In genomic region chr19:18776288-18776594, GRCh38 we compare ENCODE assay signal across 16 cellular contexts. TPM values are rescaled to one million over a fixed set of nuclear protein-coding genes. Genes with fewer than 3 reads are reported as not detected.
DNase-seq lines count a peak whose midpoint lies in the region; ATAC-seq, FAIRE-seq and TF ChIP-seq lines count a peak whose summit lies in the region.
"Had no signal": no experiment of that assay in that cellular context is flagged by ENCODE, and none has a peak within 500 bp of the region (broad histone marks: within the 10 kb centered on the region; RNA-seq: fewer than 3 reads in every experiment).

No MANE protein-coding gene starts in this region.

- H3K9me3 ChIP-seq in A549 (no peaks in the 10 kb centered on the region), vagina (no peaks in the 10 kb centered on the region)

- no peaks in the 10 kb centered on the region for H3K36me3 ChIP-seq in H7 (replicated peaks; ENCODE audit: control insufficient read depth, insufficient read depth, low read length)
- H3K36me3 ChIP-seq in vagina = no peaks in the 10 kb centered on the region

- no peak for DNase-seq in A549 (ENCODE audit: low read depth in 1 of 2, low spot score in 1 of 2)
- peak; percentile 87 for DNase-seq in H7
- DNase-seq in foreskin keratinocyte = no peak
- no peak for DNase-seq in stimulated activated CD4-positive, alpha-beta T cell treated with anti-CD3 and anti-CD28 coated beads, Interleukin-2, amount 100 ng/mL, for 24 hours
- DNase-seq in effector CD4-positive, alpha-beta T cell = no peak
- no peak for DNase-seq in vagina (ENCODE audit: extremely low spot score in 2 of 2)
- DNase-seq: activated T-cell treated with anti-CD3 and anti-CD28 coated beads, Interleukin-2, amount 50 U/mL, for 72 hours; foreskin melanocyte; NCI-H1105 treated with DMSO at 0.1 percent for 48 hours; stimulated activated CD8-positive, alpha-beta memory T cell treated with anti-CD3 and anti-CD28 coated beads, Interleukin-4, amount 100 ng/mL, for 48 hours had no signal

- H3K4me1 ChIP-seq in A549 (peaks cover 13% of the 10 kb centered on the region), foreskin keratinocyte (no peaks in the 10 kb centered on the region), vagina (no peaks in the 10 kb centered on the region)

- FAIRE-seq in A549 (lab: Jason Lieb, UNC) = no peak

- H3K27me3 ChIP-seq in H7 (ENCODE audit: control insufficient read depth, insufficient read depth, low read length) (peaks cover 51% of the 10 kb centered on the region), foreskin keratinocyte (peaks cover 64% of the 10 kb centered on the region), vagina (no peaks in the 10 kb centered on the region)

- intact Hi-C loops in vagina (cut with DNase I) = no loop called here

- TF ChIP-seq CTCF in A549 (IDR thresholded peaks at IDR 0.05) (0 out of 3 replicates have a peak, but pooled peaks have one; percentile 17), WI38 (IDR thresholded peaks at IDR 0.05; ENCODE audit: low read depth, low read length) (peak; percentile 55), foreskin keratinocyte (conservative IDR thresholded peaks at IDR 0.05) (peak; percentile 55), vagina (IDR thresholded peaks at IDR 0.05) (no peak)

- H3K27ac ChIP-seq in A549 (peak overlapping the region; percentile 54 to 78; a peak in 4 of 6 replicates), foreskin keratinocyte (no peak overlapping the region), vagina (no peak overlapping the region)
- H3K27ac ChIP-seq: SK-N-MC had no signal

- WGBS in A549 (ENCODE audit: missing lambda C conversion rate) = 39% methylated on average over 3 of the region's 8 CpGs

- H3K4me3 ChIP-seq in A549 (no peak overlapping the region), H7 (ENCODE audit: insufficient read depth, low read depth, low read length) (no peak overlapping the region), WI38 (ENCODE audit: low read depth, low read length) (no peak overlapping the region), vagina (no peak overlapping the region)
- H3K4me3 ChIP-seq: SK-N-MC had no signal

- no peak for TF ChIP-seq EP300 in A549 (IDR thresholded peaks at IDR 0.05)

- ATAC-seq in A549 (peak; percentile 49 to 69; a peak in 5 of 6 replicates), foreskin keratinocyte (peak; percentile 12), GM19463 (IDR thresholded peaks at IDR 0.05; ENCODE audit: unreplicated experiment) (no peak)
- ATAC-seq: activated T-cell treated with anti-CD3 and anti-CD28 coated beads, Interleukin-2, amount 50 U/mL, for 72 hours had no signal

- POLR2A ChIA-PET in A549 (lab: Yijun Ruan, JAX) = no interaction called here

- TF ChIP-seq RAD21 in A549 (conservative IDR thresholded peaks at IDR 0.05 in 1 of 2, IDR thresholded peaks at IDR 0.05 in 1 of 2) = 0 out of 5 replicates have a peak, but pooled peaks of 1 of the 2 experiments have one; percentile 14

- CTCF ChIA-PET in A549 (lab: Yijun Ruan, JAX) = interaction anchor here (0.8 to 1.8 kb wide), 3 partner anchors 17 to 183 kb away, joined by 3 to 6 read pairs (median 3); no protein-coding TSS in a partner anchor

- no peak for TF ChIP-seq POLR2A in A549 (IDR thresholded peaks at IDR 0.05; ENCODE audit: low read length)
- no peak for TF ChIP-seq POLR2A in vagina (IDR thresholded peaks at IDR 0.05)

- H3K4me2 ChIP-seq in A549 = peak overlapping the region; percentile 26

TF ChIP-seq in A549, 52 proteins besides CTCF, POLR2A, EP300 and RAD21:
- TF ChIP-seq NPAS2 (CRISPR knock-in tag; IDR thresholded peaks at IDR 0.05; ENCODE audit: borderline replicate concordance) (no peak), KDM5A (IDR thresholded peaks at IDR 0.05) (no peak), FOSL2 (IDR thresholded peaks at IDR 0.05) (no peak), FOSL2 (CRISPR knock-in tag; IDR thresholded peaks at IDR 0.05) (peak; percentile 4; the same call in 1 of the 2 replicates), SMC3 (IDR thresholded peaks at IDR 0.05) (peak; percentile 14; the same call in 1 of the 3 replicates), ESRRA (IDR thresholded peaks at IDR 0.05; ENCODE audit: borderline replicate concordance, low read length) (no peak), HEYL (CRISPR knock-in tag; IDR thresholded peaks at IDR 0.05) (no peak)

RNA-seq across cellular contexts. Expression of gene COMP, which starts 14.9 kb away (rescaled TPM):
- polyA plus RNA-seq in A549 (2011; rRNA removed) (not detected in 2 replicates), A549 (2017; fragmentation: RNase III; extraction: RNeasy Plus Mini Kit Qiagen cat#74134 plus additional on column Dnase treatment) (not detected in 3 replicates), foreskin keratinocyte (not detected in 2 replicates)
- 0.03 TPM in 1 of 2 replicates, not detected in the other for polyA plus RNA-seq in A549 (2012; cell fraction: cytosol; rRNA removed)
- 0.10 TPM in 1 of 2 replicates, not detected in the other for polyA plus RNA-seq in A549 (2012; cell fraction: nucleus; rRNA removed)
- polyA minus RNA-seq in A549 (2011; rRNA and poly(A)+ RNA removed) = not detected in 2 replicates
- not detected in 2 replicates for total RNA-seq in H7 (2014; rRNA removed; shearing (Covaris generic))
- total RNA-seq in foreskin keratinocyte (not detected in 2 replicates), vagina (0.98 TPM)
- total RNA-seq: activated T-cell treated with anti-CD3 and anti-CD28 coated beads, Interleukin-2, amount 50 U/mL, for 72 hours; HT-29 had no signal
- polyA plus RNA-seq: CD14-positive monocyte, neural cell had no signal

RNA-seq across cellular contexts. Expression of gene UPF1, which starts 55.5 kb away (rescaled TPM):
- polyA plus RNA-seq in A549 (2011; rRNA removed) = 19.2 and 29.6 TPM in 2 replicates
- 20.0 and 24.8 TPM in 2 replicates for polyA plus RNA-seq in A549 (2012; cell fraction: cytosol; rRNA removed)
- polyA plus RNA-seq in A549 (2012; cell fraction: nucleus; rRNA removed) = 90.7 and 95.7 TPM in 2 replicates
- polyA plus RNA-seq in A549 (2017; fragmentation: RNase III; extraction: RNeasy Plus Mini Kit Qiagen cat#74134 plus additional on column Dnase treatment) = 27.9 to 28.6 TPM (median 28.2 TPM) in 3 replicates
- 45.6 and 52.9 TPM in 2 replicates for polyA minus RNA-seq in A549 (2011; rRNA and poly(A)+ RNA removed)
- 92.6 and 95.8 TPM in 2 replicates for total RNA-seq in H7 (2014; rRNA removed; shearing (Covaris generic))
- 56.7 and 58.1 TPM in 2 replicates for total RNA-seq in foreskin keratinocyte
- 43.2 and 44.0 TPM in 2 replicates for polyA plus RNA-seq in foreskin keratinocyte
- 77.8 TPM for total RNA-seq in vagina

Comparison
In these comparisons a context has a peak if more than half of its experiments do, and no peak if none do; other contexts are left out.
1. H3K27ac ChIP-seq: peak in A549 (2 of 2); none in foreskin keratinocyte (single experiment) and vagina (single experiment).
2. CTCF ChIP-seq: peak in A549 (single experiment), WI38 (single experiment) and foreskin keratinocyte (single experiment); none in vagina (0 of 3).